In genomic region chr11:134516529-134516928, GRCh38 we compare ENCODE assay signal across 14 cellular contexts.
DNase-seq lines count a peak whose midpoint lies in the region; ATAC-seq, FAIRE-seq and TF ChIP-seq lines count a peak whose summit lies in the region.
"Had no signal": no experiment of that assay in that cellular context is flagged by ENCODE, and none has a peak within 500 bp of the region (broad histone marks: within the 10 kb centered on the region; RNA-seq: fewer than 3 reads in every experiment).

No MANE protein-coding gene starts in this region.

- no peak overlapping the region for H3K9ac ChIP-seq in HepG2 (ENCODE audit: insufficient read depth, low read depth, low read length)

- no peak for TF ChIP-seq CTCF in right lobe of liver (IDR thresholded peaks at IDR 0.05)
- TF ChIP-seq CTCF in HepG2 (CRISPR knock-in tag; IDR thresholded peaks at IDR 0.05), result no peak

- H3K4me2 ChIP-seq in HepG2 (ENCODE audit: low read depth, low read length), result no peak overlapping the region

- no peaks in the 10 kb centered on the region for H3K27me3 Mint-ChIP-seq in stimulated activated memory B cell treated with anti-CD40 and anti-IgM and Interleukin-4, amounts not matched to agents 10 μg/mL and 1 μg/mL and 100 μg/mL, for 72 hours

- H4K20me1 ChIP-seq in HepG2 (ENCODE audit: insufficient read depth, low read length), result no peaks in the 10 kb centered on the region

- peak in 2 of 3 donors; percentile 37 to 40 for DNase-seq in right lobe of liver
- no peak for DNase-seq in HepG2 (ENCODE audit: low spot score)
- peak; percentile 45 for DNase-seq in NCI-H2227 (lab: John Stamatoyannopoulos, UW; ENCODE audit: unreplicated experiment)
- DNase-seq in left colon, result peak; percentile 20 to 26
- no peak for DNase-seq in NK-92 treated with Interleukin-12 subunit alpha and Interleukin-12 subunit beta, amount 100 ng/mL, for 24 hours (lab: John Stamatoyannopoulos, UW)
- no peak for DNase-seq in activated CD4-positive, alpha-beta T cell treated with anti-CD3 and anti-CD28 coated beads, Interleukin-2, amount 50 U/mL, for 1 hour
- DNase-seq: effector CD4-positive, alpha-beta T cell; NCI-H446 treated with DMSO at 0.1 percent for 48 hours; OCI-M1 had no signal

- ATAC-seq in right lobe of liver (no peak), HepG2 (no peak), left colon (no peak), HG02759 (IDR thresholded peaks at IDR 0.05; ENCODE audit: unreplicated experiment) (no peak)
- ATAC-seq in stimulated activated memory B cell treated with anti-CD40 and anti-IgM and Interleukin-4, amounts not matched to agents 10 μg/mL and 1 μg/mL and 100 μg/mL, for 72 hours, result no peak
- ATAC-seq: activated naive CD4-positive, alpha-beta T cell treated with anti-CD3 and anti-CD28 coated beads, Interleukin-2, amount 50 U/mL, for 72 hours; naive thymus-derived CD8-positive, alpha-beta T cell had no signal

- H3K27ac ChIP-seq in right lobe of liver (no peak overlapping the region), HepG2 (ENCODE audit: extremely low read length, insufficient read depth, low read length) (no peak overlapping the region)

- TF ChIP-seq EP300 in HepG2 (IDR thresholded peaks at IDR 0.05; ENCODE audit: low read depth in 2 of 2, low read length in 2 of 2), result no peak
- no peak for TF ChIP-seq EP300 in HepG2 (CRISPR knock-in tag; IDR thresholded peaks at IDR 0.05; ENCODE audit: borderline replicate concordance)

- no peak overlapping the region for H3K4me3 Mint-ChIP-seq in stimulated activated memory B cell treated with anti-CD40 and anti-IgM and Interleukin-4, amounts not matched to agents 10 μg/mL and 1 μg/mL and 100 μg/mL, for 72 hours
- H3K4me3 Mint-ChIP-seq: naive thymus-derived CD8-positive, alpha-beta T cell; type B pancreatic cell had no signal

- intact Hi-C loops in right lobe of liver (cut with DNase I) (no loop called here), HepG2 (cut with micrococcal nuclease; ENCODE audit: unreplicated experiment) (no loop called here), left colon (cut with DNase I, micrococcal nuclease) (no loop called here)

- no peak for TF ChIP-seq RAD21 in HepG2 (CRISPR knock-in tag; IDR thresholded peaks at IDR 0.05)

- H3K79me2 ChIP-seq in HepG2 (ENCODE audit: insufficient read depth, low read length), result no peaks in the 10 kb centered on the region

- H3K36me3 Mint-ChIP-seq in stimulated activated memory B cell treated with anti-CD40 and anti-IgM and Interleukin-4, amounts not matched to agents 10 μg/mL and 1 μg/mL and 100 μg/mL, for 72 hours, result no peaks in the 10 kb centered on the region
- H3K36me3 Mint-ChIP-seq: activated naive CD4-positive, alpha-beta T cell treated with anti-CD3 and anti-CD28 coated beads, Interleukin-2, amount 50 U/mL, for 72 hours; naive thymus-derived CD8-positive, alpha-beta T cell; type B pancreatic cell had no signal

- no peaks in the 10 kb centered on the region for H3K9me3 Mint-ChIP-seq in stimulated activated memory B cell treated with anti-CD40 and anti-IgM and Interleukin-4, amounts not matched to agents 10 μg/mL and 1 μg/mL and 100 μg/mL, for 72 hours
- H3K9me3 Mint-ChIP-seq: activated naive CD4-positive, alpha-beta T cell treated with anti-CD3 and anti-CD28 coated beads, Interleukin-2, amount 50 U/mL, for 72 hours; naive thymus-derived CD8-positive, alpha-beta T cell; type B pancreatic cell had no signal

- TF ChIP-seq POLR2A in right lobe of liver (IDR thresholded peaks at IDR 0.05), result no peak
- no peak for TF ChIP-seq POLR2A in HepG2 (IDR thresholded peaks at IDR 0.05; ENCODE audit: insufficient read depth in 1 of 2, low read depth in 2 of 2, low read length in 2 of 2)

- H3K9me3 ChIP-seq in right lobe of liver, result no peaks in the 10 kb centered on the region
- H3K9me3 ChIP-seq in HepG2 (ENCODE audit: low read length), result no peaks in the 10 kb centered on the region

- CTCF ChIA-PET in HepG2 (lab: Yijun Ruan, JAX; ENCODE audit: low intra/inter-chr PET ratio, low total read pairs), result no interaction called here

- no peaks in the 10 kb centered on the region for H3K4me1 ChIP-seq in right lobe of liver
- no peaks in the 10 kb centered on the region for H3K4me1 ChIP-seq in HepG2 (ENCODE audit: insufficient read depth, low read length)

- no peaks in the 10 kb centered on the region for H3K27me3 ChIP-seq in right lobe of liver
- peaks cover 12 to 47% of the 10 kb centered on the region in 2 experiments; a peak in 4 of 5 replicates for H3K27me3 ChIP-seq in HepG2 (ENCODE audit: control insufficient read depth in 1 of 2, insufficient read depth in 2 of 2, low read length in 2 of 2)

- H3K27ac Mint-ChIP-seq in stimulated activated memory B cell treated with anti-CD40 and anti-IgM and Interleukin-4, amounts not matched to agents 10 μg/mL and 1 μg/mL and 100 μg/mL, for 72 hours, result no peak overlapping the region
- H3K27ac Mint-ChIP-seq: activated naive CD4-positive, alpha-beta T cell treated with anti-CD3 and anti-CD28 coated beads, Interleukin-2, amount 50 U/mL, for 72 hours; naive thymus-derived CD8-positive, alpha-beta T cell; type B pancreatic cell had no signal

- no peak overlapping the region for H3K4me3 ChIP-seq in right lobe of liver
- H3K4me3 ChIP-seq in HepG2 (replicated peaks in 1 of 3; ENCODE audit: insufficient read depth in 1 of 3, low read depth in 2 of 3, low read length in 3 of 3), result no peak overlapping the region

- WGBS in right lobe of liver (ENCODE audit: insufficient coverage, low coverage, low lambda C conversion rate, missing lambda C conversion rate), result 80% methylated on average over 4 of the region's 9 CpGs
- 5% methylated on average over 3 of the region's 9 CpGs for WGBS in HepG2 (ENCODE audit: low lambda C conversion rate)

- no peaks in the 10 kb centered on the region for H3K4me1 Mint-ChIP-seq in stimulated activated memory B cell treated with anti-CD40 and anti-IgM and Interleukin-4, amounts not matched to agents 10 μg/mL and 1 μg/mL and 100 μg/mL, for 72 hours
- H3K4me1 Mint-ChIP-seq: naive thymus-derived CD8-positive, alpha-beta T cell had no signal

- H2AFZ ChIP-seq in HepG2 (ENCODE audit: low read length), result no peak overlapping the region

- POLR2A ChIA-PET in HepG2 (lab: Yijun Ruan, JAX), result no interaction called here

- in situ Hi-C loops in HepG2 (cut with HindIII; ENCODE audit: extremely low pct_ligation_motif_present, low pct_unique_long_range_greater_than_20kb), result no loop called here

- H3K36me3 ChIP-seq in right lobe of liver (no peaks in the 10 kb centered on the region), HepG2 (replicated peaks in 1 of 2; ENCODE audit: control insufficient read depth in 1 of 2, insufficient read depth in 2 of 2, low read length in 2 of 2) (no peaks in the 10 kb centered on the region)

- BruUV-seq in HepG2 (replicated peaks; lab: Mats Ljungman, UMichigan), result no TSS peak

- FAIRE-seq in HepG2 (lab: Jason Lieb, UNC), result no peak

TF ChIP-seq in HepG2, 621 proteins besides CTCF, POLR2A, EP300 and RAD21 (continues in another document):
- no peak for TF ChIP-seq KLF11 (CRISPR knock-in tag; IDR thresholded peaks at IDR 0.05)
- no peak for TF ChIP-seq HDAC6 (IDR thresholded peaks at IDR 0.05; ENCODE audit: low read depth, low read length)
- no peak for TF ChIP-seq ZNF431 (CRISPR knock-in tag; IDR thresholded peaks at IDR 0.05; ENCODE audit: borderline replicate concordance, low read depth)
- no peak for TF ChIP-seq TAF1 (CRISPR knock-in tag; IDR thresholded peaks at IDR 0.05)
- no peak for TF ChIP-seq SOX13 (IDR thresholded peaks at IDR 0.05)
- no peak for TF ChIP-seq SOX13 (CRISPR knock-in tag; conservative IDR thresholded peaks at IDR 0.05 in 1 of 2, IDR thresholded peaks at IDR 0.05 in 1 of 2)
- no peak for TF ChIP-seq CBX1 (IDR thresholded peaks at IDR 0.05; ENCODE audit: low read depth)
- TF ChIP-seq STAT6 (CRISPR knock-in tag; IDR thresholded peaks at IDR 0.05; ENCODE audit: borderline replicate concordance), result no peak
- TF ChIP-seq ZNF775 (CRISPR knock-in tag; IDR thresholded peaks at IDR 0.05; ENCODE audit: borderline replicate concordance), result no peak
- TF ChIP-seq IKZF4 (CRISPR knock-in tag; IDR thresholded peaks at IDR 0.05; ENCODE audit: borderline replicate concordance, low read depth, not compliant biosample characterization), result no peak

Comparison
In these comparisons a context has a peak if more than half of its experiments do, and no peak if none do; other contexts are left out.
1. DNase-seq: peak in right lobe of liver (2 of 3), NCI-H2227 (single experiment) and left colon (2 of 2); none in HepG2 (single experiment), NK-92 treated with Interleukin-12 subunit alpha and Interleukin-12 subunit beta, amount 100 ng/mL, for 24 hours (single experiment) and activated CD4-positive, alpha-beta T cell treated with anti-CD3 and anti-CD28 coated beads, Interleukin-2, amount 50 U/mL, for 1 hour (single experiment).